ENCODE assay signal across 1 cellular context in the genomic region with DNA sequence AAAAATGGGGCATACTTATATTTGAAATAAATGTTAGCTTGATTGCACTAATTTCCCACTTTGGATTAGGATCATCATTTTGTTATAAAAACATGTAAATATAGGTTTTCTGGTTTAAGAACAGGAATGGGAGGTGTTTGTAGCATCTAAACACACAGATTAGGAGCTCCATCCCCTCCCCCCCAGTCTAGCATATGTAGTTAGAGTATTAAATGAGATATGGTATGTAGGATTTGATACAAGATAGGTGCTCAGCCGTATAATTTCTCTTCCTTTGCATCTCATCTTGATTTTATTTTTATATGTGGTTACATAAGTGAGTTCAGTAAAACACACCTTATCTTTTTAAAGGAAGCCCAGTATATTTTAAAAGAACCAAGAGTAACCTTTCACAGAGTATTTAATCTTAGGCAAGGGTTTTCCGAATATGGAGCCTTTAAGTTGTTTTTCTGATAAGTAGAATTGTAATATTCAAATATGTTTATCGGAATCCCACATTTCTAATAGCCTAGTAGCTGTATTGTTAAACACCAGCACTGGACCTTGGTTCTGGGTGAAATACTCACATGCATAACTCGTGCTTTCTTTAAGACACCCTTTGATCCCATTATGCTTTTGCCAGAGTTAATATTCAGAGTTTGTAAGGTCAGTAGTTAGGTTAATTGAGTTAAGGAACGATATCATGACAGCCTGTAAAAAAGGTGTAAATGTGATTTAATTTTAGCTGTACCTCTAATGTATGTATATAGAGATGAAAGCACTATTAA.
TF ChIP-seq lines count a peak whose summit lies in the region.

No MANE protein-coding gene starts in this region.

TF ChIP-seq in HCT116, 20 proteins besides CTCF, POLR2A, EP300 and RAD21 (continued from another document):
- TF ChIP-seq, protein P1, sequence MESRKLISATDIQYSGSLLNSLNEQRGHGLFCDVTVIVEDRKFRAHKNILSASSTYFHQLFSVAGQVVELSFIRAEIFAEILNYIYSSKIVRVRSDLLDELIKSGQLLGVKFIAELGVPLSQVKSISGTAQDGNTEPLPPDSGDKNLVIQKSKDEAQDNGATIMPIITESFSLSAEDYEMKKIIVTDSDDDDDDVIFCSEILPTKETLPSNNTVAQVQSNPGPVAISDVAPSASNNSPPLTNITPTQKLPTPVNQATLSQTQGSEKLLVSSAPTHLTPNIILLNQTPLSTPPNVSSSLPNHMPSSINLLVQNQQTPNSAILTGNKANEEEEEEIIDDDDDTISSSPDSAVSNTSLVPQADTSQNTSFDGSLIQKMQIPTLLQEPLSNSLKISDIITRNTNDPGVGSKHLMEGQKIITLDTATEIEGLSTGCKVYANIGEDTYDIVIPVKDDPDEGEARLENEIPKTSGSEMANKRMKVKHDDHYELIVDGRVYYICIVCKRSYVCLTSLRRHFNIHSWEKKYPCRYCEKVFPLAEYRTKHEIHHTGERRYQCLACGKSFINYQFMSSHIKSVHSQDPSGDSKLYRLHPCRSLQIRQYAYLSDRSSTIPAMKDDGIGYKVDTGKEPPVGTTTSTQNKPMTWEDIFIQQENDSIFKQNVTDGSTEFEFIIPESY (IDR thresholded peaks at IDR 0.05; ENCODE audit: extremely low read depth, insufficient replicate concordance, low read length) = no peak
